8 cellular contexts compared by ENCODE assay signal in the genomic region with DNA sequence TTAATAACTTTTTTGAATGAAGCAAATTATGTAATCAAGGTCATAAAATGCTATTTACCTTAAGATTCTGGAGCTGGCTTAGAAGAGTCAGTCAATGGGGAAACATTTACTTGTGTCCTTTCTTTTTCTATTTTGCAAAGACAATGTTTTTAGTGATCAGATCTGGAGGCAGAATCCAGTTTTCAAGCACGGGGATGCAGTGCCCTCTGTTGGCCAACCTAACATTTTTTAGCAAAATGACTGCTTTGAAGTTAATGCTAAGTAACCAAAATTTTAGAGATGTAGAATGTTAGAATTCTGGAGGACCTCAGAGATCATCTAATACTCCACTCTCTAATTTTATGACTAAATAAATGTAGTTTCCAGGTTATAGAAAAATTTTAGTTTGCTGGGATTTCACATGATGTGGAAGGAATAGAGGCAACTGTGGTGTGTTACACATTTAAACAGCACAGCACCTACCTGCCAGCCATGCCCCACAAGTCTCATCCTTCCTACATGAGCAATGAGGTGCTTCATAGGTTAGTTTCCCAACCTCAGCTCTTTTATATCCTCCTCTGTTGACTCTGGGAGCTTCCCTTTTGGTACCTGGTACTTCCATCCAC. TPM values are rescaled to one million over a fixed set of nuclear protein-coding genes. Genes with fewer than 3 reads are reported as not detected.
DNase-seq lines count a peak whose midpoint lies in the region; ATAC-seq and TF ChIP-seq lines count a peak whose summit lies in the region.

No MANE protein-coding gene starts in this region.

- intact Hi-C loops in posterior cingulate gyrus (cut with DNase I): loop anchor here (2.0 kb wide), 1 partner anchor 427 kb away; no protein-coding TSS in a partner anchor

- TF ChIP-seq CTCF in fibroblast of lung (conservative IDR thresholded peaks at IDR 0.05 in 1 of 2, IDR thresholded peaks at IDR 0.05 in 1 of 2; ENCODE audit: low read depth in 1 of 2, low read length in 2 of 2): peak; percentile 74

- H3K27ac ChIP-seq in fibroblast of lung (ENCODE audit: insufficient read depth, low read length): no peak overlapping the region

- H4K20me1 ChIP-seq in fibroblast of lung (ENCODE audit: control insufficient read depth, extremely low read depth, insufficient read depth, low read length): no peaks in the 10 kb centered on the region

- no peak overlapping the region for H3K4me2 ChIP-seq in fibroblast of lung (ENCODE audit: extremely low read depth, insufficient read depth, low read length)

- H3K27me3 ChIP-seq in NT2/D1 (ENCODE audit: insufficient read depth, insufficient read length) (no peaks in the 10 kb centered on the region), fibroblast of lung (ENCODE audit: control insufficient read depth, insufficient read depth, low read length) (no peaks in the 10 kb centered on the region)

- H3K9ac ChIP-seq in NT2/D1 (ENCODE audit: insufficient read length, low read depth): no peak overlapping the region
- no peak overlapping the region for H3K9ac ChIP-seq in fibroblast of lung (ENCODE audit: insufficient read depth, low read length)

- no peaks in the 10 kb centered on the region for H3K79me2 ChIP-seq in fibroblast of lung (ENCODE audit: control insufficient read depth, insufficient read depth, low read length)

- H3K4me1 ChIP-seq in NT2/D1 (ENCODE audit: insufficient read depth, insufficient read length) (no peaks in the 10 kb centered on the region), fibroblast of lung (ENCODE audit: control insufficient read depth, extremely low read depth, insufficient read depth, low read length) (no peaks in the 10 kb centered on the region)

- H3K4me3 ChIP-seq in NT2/D1 (ENCODE audit: insufficient read length, low read depth) (no peak overlapping the region), fibroblast of lung (replicated peaks in 1 of 4; ENCODE audit: control extremely low read depth in 1 of 4, insufficient read depth in 1 of 4, low read depth in 3 of 4, low read length in 4 of 4) (no peak overlapping the region)

- H3K36me3 ChIP-seq in NT2/D1 (ENCODE audit: insufficient read depth, insufficient read length, low read length): no peaks in the 10 kb centered on the region
- H3K36me3 ChIP-seq in fibroblast of lung (ENCODE audit: control insufficient read depth, insufficient read depth, low read length): no peaks in the 10 kb centered on the region

- H2AFZ ChIP-seq in fibroblast of lung (ENCODE audit: low read length): no peak overlapping the region

- DNase-seq in activated gamma-delta T cell treated with Interleukin-2 at 50 U/mL for 16 hours: peak; percentile 62
- DNase-seq in activated gamma-delta T cell (lab: John Stamatoyannopoulos, UW): no peak
- DNase-seq in NT2/D1 (ENCODE audit: low read depth, low spot score): peak; percentile 35
- peak; percentile 79 for DNase-seq in activated CD8-positive, alpha-beta memory T cell treated with anti-CD3 and anti-CD28 coated beads, Interleukin-2, amount 50 U/mL, for 48 hours
- peak; percentile 25 to 66 for DNase-seq in fibroblast of lung (ENCODE audit: low read depth in 2 of 2)
- peak in 8 of 10 donors; percentile 11 to 87 (median 56) for DNase-seq in posterior cingulate gyrus

- ATAC-seq in GM19452 (IDR thresholded peaks at IDR 0.05; ENCODE audit: unreplicated experiment) (no peak), HG03095 (IDR thresholded peaks at IDR 0.05; ENCODE audit: unreplicated experiment) (no peak)

- H3K9me3 ChIP-seq in NT2/D1 (ENCODE audit: insufficient read depth, low read length): no peaks in the 10 kb centered on the region
- H3K9me3 ChIP-seq in fibroblast of lung (ENCODE audit: control insufficient read depth, insufficient read depth, low read depth, low read length): no peaks in the 10 kb centered on the region

RNA-seq across cellular contexts. Expression of a gene that starts 23.6 kb away (rescaled TPM):
- not detected in 2 replicates for total RNA-seq in fibroblast of lung
- not detected in 2 replicates for polyA plus RNA-seq in fibroblast of lung
- polyA plus RNA-seq in fibroblast of lung (2012): not detected in 2 replicates
- polyA minus RNA-seq in fibroblast of lung (ENCODE audit: low replicate concordance): not detected in 2 replicates

RNA-seq across cellular contexts. Expression of a gene that starts 26.5 kb away (rescaled TPM):
- total RNA-seq in fibroblast of lung: under 0.01 TPM in 1 of 2 replicates, not detected in the other
- not detected in 2 replicates for polyA plus RNA-seq in fibroblast of lung
- not detected in 2 replicates for polyA plus RNA-seq in fibroblast of lung (2012)
- polyA minus RNA-seq in fibroblast of lung (ENCODE audit: low replicate concordance): not detected in 2 replicates
